In the genomic region with DNA sequence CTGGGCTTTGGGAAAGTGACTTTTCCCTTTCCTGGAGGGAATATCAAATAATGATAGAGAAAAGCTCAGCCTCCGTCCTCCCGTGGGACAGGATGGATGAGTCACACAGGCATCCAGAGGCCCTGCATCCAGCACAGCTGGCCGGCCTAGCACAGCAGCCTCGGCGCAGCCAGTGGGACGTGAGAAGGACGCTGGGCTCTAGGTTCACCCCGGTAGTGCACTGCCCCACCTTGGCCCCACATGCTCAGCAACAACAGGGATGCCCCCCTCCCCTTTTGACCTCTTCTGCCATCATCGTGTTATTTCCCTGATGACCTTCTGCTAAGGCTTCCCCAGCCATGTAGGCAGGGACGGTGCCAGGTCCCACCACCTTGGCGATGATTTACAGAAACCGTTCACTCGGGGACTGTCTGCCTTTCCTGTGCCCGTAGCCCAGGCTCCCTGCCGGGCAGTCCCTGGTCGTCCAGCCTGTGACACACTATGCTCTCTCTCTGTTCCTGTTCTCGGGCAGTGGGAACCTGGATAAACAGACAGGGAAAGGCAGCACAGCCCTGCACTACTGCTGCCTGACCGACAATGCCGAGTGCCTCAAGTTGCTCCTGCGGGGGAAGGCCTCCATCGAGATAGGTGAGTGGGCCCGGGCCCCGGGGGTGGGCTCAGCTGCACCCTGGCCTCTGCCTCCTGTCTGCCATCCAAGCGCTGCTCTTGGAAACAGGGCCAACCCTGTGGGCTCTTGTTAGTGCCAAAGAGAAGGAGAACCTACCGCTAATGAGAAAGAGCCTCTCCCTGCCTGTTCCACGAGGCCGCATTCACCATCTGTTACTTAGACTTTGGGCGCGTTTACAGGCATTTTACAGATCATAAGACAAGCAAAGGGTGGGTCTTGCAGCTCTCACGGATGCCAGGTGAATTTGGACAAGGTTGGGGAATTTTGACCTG, we compare ENCODE assay signal across 7 cellular contexts. TPM values are rescaled to one million over a fixed set of nuclear protein-coding genes. Genes with fewer than 3 reads are reported as not detected.
DNase-seq lines count a peak whose midpoint lies in the region; ATAC-seq and TF ChIP-seq lines count a peak whose summit lies in the region.

No MANE protein-coding gene starts in this region.

- H3K4me1 ChIP-seq in uterus = peaks cover 0 to 4% of the 10 kb centered on the region in 2 donors

- peak; percentile 64 for DNase-seq in M059J (ENCODE audit: low read depth)
- peak; percentile 94 for DNase-seq in cerebellar cortex (ENCODE audit: low spot score)
- no peak for DNase-seq in left lobe of liver (ENCODE audit: low spot score)
- DNase-seq in uterus = peak; percentile 81
- DNase-seq in stimulated activated CD4-positive, alpha-beta T cell treated with anti-CD3 and anti-CD28 coated beads, Interleukin-12 subunit alpha, Interleukin-12 subunit beta, amount 100 ng/mL, for 4 hours = no peak

- H3K4me3 ChIP-seq in uterus = no peak overlapping the region

- no peak for TF ChIP-seq CTCF in uterus (IDR thresholded peaks at IDR 0.05)

- H3K36me3 ChIP-seq in uterus = no peaks in the 10 kb centered on the region

- peak overlapping the region; percentile 70 to 80 for H3K27ac ChIP-seq in uterus

- ATAC-seq in left lobe of liver (peak; percentile 28), GM18868 (IDR thresholded peaks at IDR 0.05; ENCODE audit: unreplicated experiment) (no peak), GM18907 (IDR thresholded peaks at IDR 0.05; ENCODE audit: unreplicated experiment) (no peak)

- intact Hi-C loops in uterus (cut with DNase I; ENCODE audit: low total_unique reads) = no loop called here

- H3K27me3 ChIP-seq in uterus = no peaks in the 10 kb centered on the region

- TF ChIP-seq POLR2A in uterus (IDR thresholded peaks at IDR 0.05) = no peak

- H3K9me3 ChIP-seq in uterus = no peaks in the 10 kb centered on the region

RNA-seq across cellular contexts. Expression of a gene that starts 44.6 kb away (rescaled TPM):
- 34.3 and 55.3 TPM in 2 replicates for total RNA-seq in M059J (2014; rRNA removed; shearing (Covaris generic))
- total RNA-seq in left lobe of liver (28.6 TPM), uterus (100 to 1,000 TPM in 1 of 4 donors, 10 to 100 TPM in 3; 32.0 to 106 (median 45.1) TPM)

RNA-seq across cellular contexts. Expression of a gene that starts 44.8 kb away (rescaled TPM):
- 75.3 and 79.0 TPM in 2 replicates for total RNA-seq in M059J (2014; rRNA removed; shearing (Covaris generic))
- total RNA-seq in left lobe of liver = 12.0 TPM
- 10 to 100 TPM in 3 of 4 donors, 1 to 10 TPM in 1; 7.2 to 45.2 (median 30.3) TPM for total RNA-seq in uterus

Comparison
In these comparisons a context has a peak if more than half of its experiments do, and no peak if none do; other contexts are left out.
1. DNase-seq: peak in M059J (single experiment), cerebellar cortex (single experiment) and uterus (2 of 2); none in left lobe of liver (single experiment) and stimulated activated CD4-positive, alpha-beta T cell treated with anti-CD3 and anti-CD28 coated beads, Interleukin-12 subunit alpha, Interleukin-12 subunit beta, amount 100 ng/mL, for 4 hours (single experiment).